ENCODE assay signal across 8 cellular contexts in genomic region chr2:180604077-180604476, GRCh38.
DNase-seq lines count a peak whose midpoint lies in the region; ATAC-seq and TF ChIP-seq lines count a peak whose summit lies in the region.

No MANE protein-coding gene starts in this region.

- H3K27me3 Mint-ChIP-seq in activated CD8-positive, alpha-beta T cell treated with anti-CD3 and anti-CD28 coated beads for 36 hours = no peaks in the 10 kb centered on the region
- H3K27me3 Mint-ChIP-seq in neural progenitor cell (ENCODE audit: insufficient read depth, low read depth) = no peaks in the 10 kb centered on the region
- no peaks in the 10 kb centered on the region for H3K27me3 Mint-ChIP-seq in T-helper 17 cell

- H2AFZ ChIP-seq in neural progenitor cell (replicated peaks) = no peak overlapping the region

- H4K20me1 ChIP-seq in neural progenitor cell (ENCODE audit: low read depth) = no peaks in the 10 kb centered on the region

- peak; percentile 58 for ATAC-seq in GM18870 (IDR thresholded peaks at IDR 0.05; ENCODE audit: unreplicated experiment)
- ATAC-seq in HG03521 (IDR thresholded peaks at IDR 0.05; ENCODE audit: unreplicated experiment) = peak; percentile 72
- no peak for ATAC-seq in activated CD8-positive, alpha-beta T cell treated with anti-CD3 and anti-CD28 coated beads for 36 hours
- ATAC-seq in T-helper 17 cell = no peak

- H3K36me3 Mint-ChIP-seq in activated CD8-positive, alpha-beta T cell treated with anti-CD3 and anti-CD28 coated beads for 36 hours (ENCODE audit: low read depth) = no peaks in the 10 kb centered on the region
- H3K36me3 Mint-ChIP-seq in neural progenitor cell (no peaks in the 10 kb centered on the region), T-helper 17 cell (ENCODE audit: low read depth) (no peaks in the 10 kb centered on the region)

- H3K36me3 ChIP-seq in neural progenitor cell = no peaks in the 10 kb centered on the region
- no peaks in the 10 kb centered on the region for H3K36me3 ChIP-seq in spleen
- H3K36me3 ChIP-seq in MG63 = no peaks in the 10 kb centered on the region

- no peaks in the 10 kb centered on the region for H3K4me1 Mint-ChIP-seq in activated CD8-positive, alpha-beta T cell treated with anti-CD3 and anti-CD28 coated beads for 36 hours (ENCODE audit: low read depth)
- H3K4me1 Mint-ChIP-seq in neural progenitor cell (no peaks in the 10 kb centered on the region), T-helper 17 cell (no peaks in the 10 kb centered on the region)

- H3K9me3 Mint-ChIP-seq in activated CD8-positive, alpha-beta T cell treated with anti-CD3 and anti-CD28 coated beads for 36 hours = no peaks in the 10 kb centered on the region
- no peaks in the 10 kb centered on the region for H3K9me3 Mint-ChIP-seq in neural progenitor cell

- no peak overlapping the region for H3K4me3 ChIP-seq in neural progenitor cell
- H3K4me3 ChIP-seq in spleen = no peak overlapping the region
- H3K4me3 ChIP-seq in MG63 = no peak overlapping the region

- H3K79me2 ChIP-seq in neural progenitor cell (ENCODE audit: low read depth) = no peaks in the 10 kb centered on the region

- POLR2A ChIA-PET in activated CD8-positive, alpha-beta T cell treated with anti-CD3 and anti-CD28 coated beads for 36 hours (lab: Charles Lee) = no interaction called here

- TF ChIP-seq CTCF in activated CD8-positive, alpha-beta T cell treated with anti-CD3 and anti-CD28 coated beads for 36 hours (IDR thresholded peaks at IDR 0.05) = no peak
- TF ChIP-seq CTCF in neural progenitor cell (IDR thresholded peaks at IDR 0.05) = peak; percentile 61
- TF ChIP-seq CTCF in spleen (IDR thresholded peaks at IDR 0.05 in 8 of 11, conservative IDR thresholded peaks at IDR 0.05 in 3 of 11) = peak in 2 of 11 experiments; percentile 6 to 10

- H3F3A ChIP-seq in neural progenitor cell (ENCODE audit: low read depth) = no peaks in the 10 kb centered on the region

- H3K27ac ChIP-seq in neural progenitor cell (no peak overlapping the region), spleen (no peak overlapping the region)

- CTCF ChIA-PET in activated CD8-positive, alpha-beta T cell treated with anti-CD3 and anti-CD28 coated beads for 36 hours (lab: Charles Lee) = no interaction called here

- intact Hi-C loops in activated CD8-positive, alpha-beta T cell treated with anti-CD3 and anti-CD28 coated beads for 36 hours (cut with micrococcal nuclease) = no loop called here
- intact Hi-C loops in spleen (cut with DNase I; ENCODE audit: low total_unique reads) = no loop called here

- no peak for TF ChIP-seq POLR2A in spleen (IDR thresholded peaks at IDR 0.05)

- H3K27me3 ChIP-seq in neural progenitor cell = no peaks in the 10 kb centered on the region
- H3K27me3 ChIP-seq in spleen (replicated peaks in 1 of 7) = no peaks in the 10 kb centered on the region
- no peaks in the 10 kb centered on the region for H3K27me3 ChIP-seq in MG63

- H3K9ac ChIP-seq in neural progenitor cell = no peak overlapping the region

- H3K4me3 Mint-ChIP-seq in activated CD8-positive, alpha-beta T cell treated with anti-CD3 and anti-CD28 coated beads for 36 hours = no peak overlapping the region
- H3K4me3 Mint-ChIP-seq in neural progenitor cell (no peak overlapping the region), T-helper 17 cell (no peak overlapping the region)

- H3K4me2 ChIP-seq in neural progenitor cell = no peak overlapping the region

- H3K4me1 ChIP-seq in neural progenitor cell = no peaks in the 10 kb centered on the region
- H3K4me1 ChIP-seq in spleen = no peaks in the 10 kb centered on the region

- WGBS in spleen, 5 donors = 47 to 61% (median 53%) methylated on average over 4 of the region's 4 CpGs

- peak; percentile 25 for DNase-seq in activated CD8-positive, alpha-beta T cell treated with anti-CD3 and anti-CD28 coated beads for 36 hours
- DNase-seq in neural progenitor cell (ENCODE audit: low spot score) (peak; percentile 54), spleen (no peak), MG63 (no peak), middle frontal gyrus (ENCODE audit: extremely low spot score, low spot score) (no peak), T-helper 17 cell (no peak)

- no peak overlapping the region for H3K27ac Mint-ChIP-seq in activated CD8-positive, alpha-beta T cell treated with anti-CD3 and anti-CD28 coated beads for 36 hours
- no peak overlapping the region for H3K27ac Mint-ChIP-seq in neural progenitor cell
- no peak overlapping the region for H3K27ac Mint-ChIP-seq in T-helper 17 cell

- H3K9me3 ChIP-seq in neural progenitor cell (ENCODE audit: low read depth) (no peaks in the 10 kb centered on the region), spleen (no peaks in the 10 kb centered on the region), MG63 (no peaks in the 10 kb centered on the region), T-helper 17 cell (ENCODE audit: control insufficient read depth, low read length, poor library complexity, severe bottlenecking) (no peaks in the 10 kb centered on the region)

Comparison
In these comparisons a context has a peak if more than half of its experiments do, and no peak if none do; other contexts are left out.
1. ATAC-seq: peak in GM18870 (single experiment) and HG03521 (single experiment); none in activated CD8-positive, alpha-beta T cell treated with anti-CD3 and anti-CD28 coated beads for 36 hours (single experiment) and T-helper 17 cell (single experiment).
2. DNase-seq: peak in activated CD8-positive, alpha-beta T cell treated with anti-CD3 and anti-CD28 coated beads for 36 hours (single experiment) and neural progenitor cell (single experiment); none in spleen (single experiment), MG63 (single experiment), middle frontal gyrus (single experiment) and T-helper 17 cell (0 of 3).